19 cellular contexts compared by ENCODE assay signal in genomic region chr3:71251156-71251775, GRCh38.
A peak's percentile ranks its signal among the peaks of the same experiment; 100 is the strongest.
DNase-seq lines count a peak whose midpoint lies in the region; FAIRE-seq and TF ChIP-seq lines count a peak whose summit lies in the region.
"Had no signal": no experiment of that assay in that cellular context is flagged by ENCODE, and none has a peak within 500 bp of the region (broad histone marks: within the 10 kb centered on the region; RNA-seq: fewer than 3 reads in every experiment).

No MANE protein-coding gene starts in this region.

- H3K4me2 ChIP-seq in smooth muscle cell (peak overlapping the region; percentile 72), neuronal stem cell (ENCODE audit: insufficient read depth, low read length, poor library complexity, severe bottlenecking) (no peak overlapping the region)

- H4K20me1 ChIP-seq in smooth muscle cell (ENCODE audit: low read depth): no peaks in the 10 kb centered on the region

- no peak overlapping the region for H2BK120ac ChIP-seq in neuronal stem cell (ENCODE audit: low read depth, low read length)

- no peak for FAIRE-seq in RCC 7860 (lab: Jason Lieb, UNC)
- FAIRE-seq: keratinocyte had no signal

- intact Hi-C loops in activated naive CD4-positive, alpha-beta T cell treated with anti-CD3 and anti-CD28 coated beads for 36 hours (cut with micrococcal nuclease): loop anchor here (5.0 kb wide), 1 partner anchor 261 kb away; no protein-coding TSS in a partner anchor

- no peak overlapping the region for H3K4ac ChIP-seq in neuronal stem cell (ENCODE audit: low read length)

- no peak overlapping the region for H3K9ac ChIP-seq in smooth muscle cell (ENCODE audit: low read depth)
- no peak overlapping the region for H3K9ac ChIP-seq in neuronal stem cell (ENCODE audit: low read depth, low read length, poor library complexity)

- H3K27me3 Mint-ChIP-seq in activated naive CD4-positive, alpha-beta T cell treated with anti-CD3 and anti-CD28 coated beads for 36 hours (ENCODE audit: low read depth): no peaks in the 10 kb centered on the region
- H3K27me3 Mint-ChIP-seq: naive B cell had no signal

- no peak overlapping the region for H3K14ac ChIP-seq in neuronal stem cell (ENCODE audit: low read length)

- no peaks in the 10 kb centered on the region for H3K79me1 ChIP-seq in neuronal stem cell (ENCODE audit: low read depth, low read length)

- H3K4me1 ChIP-seq in smooth muscle cell (ENCODE audit: low read depth) (peaks cover 18% of the 10 kb centered on the region), neuronal stem cell (ENCODE audit: control insufficient read depth in 2 of 2, insufficient read depth in 1 of 2, low read depth in 1 of 2, low read length in 2 of 2) (peaks cover 16 to 18% of the 10 kb centered on the region in 2 donors)

- no peak overlapping the region for H3K4me3 Mint-ChIP-seq in activated naive CD4-positive, alpha-beta T cell treated with anti-CD3 and anti-CD28 coated beads for 36 hours
- H3K4me3 Mint-ChIP-seq: activated T-helper 1 cell treated with anti-CD3 and anti-CD28 coated beads, Interleukin-12 subunit alpha, Interleukin-12 subunit beta, Interleukin-2, Interleukin-4 antibody, amounts not matched to agents 30 ng/mL and 10 ng/mL and 1 ng/mL, durations not matched to agents 14 hours and 24 hours and 36 hours; naive B cell; WTC11 had no signal

- H3K27ac Mint-ChIP-seq in activated naive CD4-positive, alpha-beta T cell treated with anti-CD3 and anti-CD28 coated beads for 36 hours: peak overlapping the region; percentile 39
- H3K27ac Mint-ChIP-seq: activated T-helper 1 cell treated with anti-CD3 and anti-CD28 coated beads, Interleukin-12 subunit alpha, Interleukin-12 subunit beta, Interleukin-2, Interleukin-4 antibody, amounts not matched to agents 30 ng/mL and 10 ng/mL and 1 ng/mL, durations not matched to agents 14 hours and 24 hours and 36 hours; WTC11 had no signal

- H3K9me3 Mint-ChIP-seq in activated naive CD4-positive, alpha-beta T cell treated with anti-CD3 and anti-CD28 coated beads for 36 hours: no peaks in the 10 kb centered on the region
- H3K9me3 Mint-ChIP-seq: activated T-helper 1 cell treated with anti-CD3 and anti-CD28 coated beads, Interleukin-12 subunit alpha, Interleukin-12 subunit beta, Interleukin-2, Interleukin-4 antibody, amounts not matched to agents 30 ng/mL and 10 ng/mL and 1 ng/mL, durations not matched to agents 14 hours and 24 hours and 36 hours; naive B cell; WTC11 had no signal

- H3K18ac ChIP-seq in neuronal stem cell (ENCODE audit: low read length): no peak overlapping the region

- CTCF ChIA-PET in activated naive CD4-positive, alpha-beta T cell treated with anti-CD3 and anti-CD28 coated beads for 36 hours (lab: Charles Lee): interaction anchor here (0.5 to 1.7 kb wide), 4 partner anchors 9 to 121 kb away, joined by 3 to 8 read pairs (median 4); no protein-coding TSS in a partner anchor

- no peak overlapping the region for H2AK5ac ChIP-seq in neuronal stem cell (ENCODE audit: low read depth, low read length)

- H3K36me3 Mint-ChIP-seq in activated naive CD4-positive, alpha-beta T cell treated with anti-CD3 and anti-CD28 coated beads for 36 hours (ENCODE audit: low read depth): peaks cover 6% of the 10 kb centered on the region
- H3K36me3 Mint-ChIP-seq: WTC11 had no signal

- no peak overlapping the region for H4K91ac ChIP-seq in neuronal stem cell (ENCODE audit: low read depth, low read length, poor library complexity)

- H3K36me3 ChIP-seq in smooth muscle cell (ENCODE audit: low read depth): no peaks in the 10 kb centered on the region
- H3K36me3 ChIP-seq in neuronal stem cell (replicated peaks in 1 of 2; ENCODE audit: control insufficient read depth in 2 of 2, insufficient read depth in 2 of 2, low read length in 2 of 2): no peaks in the 10 kb centered on the region
- H3K36me3 ChIP-seq: tibial nerve had no signal

- H3K4me1 Mint-ChIP-seq in activated naive CD4-positive, alpha-beta T cell treated with anti-CD3 and anti-CD28 coated beads for 36 hours (ENCODE audit: low read depth): peaks cover 79% of the 10 kb centered on the region

- H3K27me3 ChIP-seq in smooth muscle cell (ENCODE audit: low read depth) (no peaks in the 10 kb centered on the region), neuronal stem cell (ENCODE audit: control insufficient read depth in 3 of 3, insufficient read depth in 3 of 3, low read depth in 1 of 3, low read length in 3 of 3) (no peaks in the 10 kb centered on the region)
- H3K27me3 ChIP-seq: tibial nerve had no signal

- no peak overlapping the region for H2AFZ ChIP-seq in smooth muscle cell (ENCODE audit: low read depth)
- H2AFZ ChIP-seq in neuronal stem cell (ENCODE audit: low read length): no peak overlapping the region

- no peak overlapping the region for H3K23ac ChIP-seq in neuronal stem cell (ENCODE audit: low read depth, low read length, poor library complexity)

- H2BK12ac ChIP-seq in neuronal stem cell (ENCODE audit: low read length): no peak overlapping the region

- peaks cover 11% of the 10 kb centered on the region for H3K79me2 ChIP-seq in smooth muscle cell (ENCODE audit: low read depth)

- H3F3A ChIP-seq in smooth muscle cell (ENCODE audit: low read depth): peaks cover 10% of the 10 kb centered on the region

- DNase-seq in activated naive CD4-positive, alpha-beta T cell treated with anti-CD3 and anti-CD28 coated beads for 36 hours: no peak
- DNase-seq in activated naive CD4-positive, alpha-beta T cell (lab: John Stamatoyannopoulos, UW): no peak
- peak; percentile 75 for DNase-seq in RCC 7860 (ENCODE audit: low spot score)
- DNase-seq in epithelial cell of esophagus (ENCODE audit: low read depth): peak; percentile 78
- no peak for DNase-seq in smooth muscle cell (lab: John Stamatoyannopoulos, UW; ENCODE audit: unreplicated experiment)
- DNase-seq in neuronal stem cell (ENCODE audit: low spot score): no peak
- no peak for DNase-seq in DMS79 (lab: John Stamatoyannopoulos, UW)
- no peak for DNase-seq in DMS114 treated with DMSO at 0.1 percent for 48 hours (lab: John Stamatoyannopoulos, UW; ENCODE audit: unreplicated experiment)
- DNase-seq: cerebellar nuclear complex, foreskin melanocyte, GF-D8, naive B cell, NCI-H1417 treated with DMSO at 0.1 percent for 48 hours, NCI-H524, SHP77 treated with DMSO at 0.1 percent for 48 hours had no signal

- no peak overlapping the region for H2BK5ac ChIP-seq in neuronal stem cell (ENCODE audit: low read length)

- H3K9me3 ChIP-seq in smooth muscle cell (replicated peaks; ENCODE audit: low read depth): no peaks in the 10 kb centered on the region
- no peaks in the 10 kb centered on the region for H3K9me3 ChIP-seq in neuronal stem cell (replicated peaks in 1 of 2; ENCODE audit: control insufficient read depth in 2 of 2, insufficient read depth in 1 of 2, low read depth in 1 of 2, low read length in 2 of 2)
- H3K9me3 ChIP-seq: tibial nerve had no signal

- H3K4me3 ChIP-seq in epithelial cell of esophagus (ENCODE audit: low read length): no peak overlapping the region
- no peak overlapping the region for H3K4me3 ChIP-seq in smooth muscle cell
- no peak overlapping the region for H3K4me3 ChIP-seq in neuronal stem cell (ENCODE audit: low read length in 2 of 2)
- H3K4me3 ChIP-seq: tibial nerve had no signal

- TF ChIP-seq CTCF in epithelial cell of esophagus (IDR thresholded peaks at IDR 0.05; ENCODE audit: insufficient read depth, low read depth, low read length, missing control alignments) (no peak), smooth muscle cell (IDR thresholded peaks at IDR 0.05; ENCODE audit: borderline replicate concordance, insufficient read depth, poor library complexity, severe bottlenecking) (no peak)

- peak overlapping the region; percentile 73 for H3K27ac ChIP-seq in smooth muscle cell (ENCODE audit: low read depth)
- no peak overlapping the region for H3K27ac ChIP-seq in neuronal stem cell (replicated peaks; ENCODE audit: low read length)
- H3K27ac ChIP-seq: tibial nerve had no signal

- no peak overlapping the region for H4K8ac ChIP-seq in neuronal stem cell (ENCODE audit: low read depth, low read length)

- H2BK15ac ChIP-seq in neuronal stem cell (ENCODE audit: low read length): no peak overlapping the region

- WGBS in smooth muscle cell (ENCODE audit: low lambda C conversion rate): 23% methylated on average over 8 of the region's 8 CpGs
- no CpG with 5 or more reads among the region's 8 CpGs for WGBS in neuronal stem cell (ENCODE audit: extremely low coverage in 2 of 2, insufficient read length in 2 of 2, insufficient replicate concordance in 1 of 2), 2 donors

Comparison
In these comparisons a context has a peak if more than half of its experiments do, and no peak if none do; other contexts are left out.
1. DNase-seq: peak in RCC 7860 (single experiment) and epithelial cell of esophagus (single experiment); none in activated naive CD4-positive, alpha-beta T cell treated with anti-CD3 and anti-CD28 coated beads for 36 hours (single experiment), activated naive CD4-positive, alpha-beta T cell (0 of 4), smooth muscle cell (single experiment), neuronal stem cell (single experiment), DMS79 (single experiment) and DMS114 treated with DMSO at 0.1 percent for 48 hours (single experiment).